Comparison of ENCODE assay signal across 19 cellular contexts in genomic region chr6:24425091-24425490, GRCh38.
"Had no signal": no experiment of that assay in that cellular context is flagged by ENCODE, and none has a peak within 500 bp of the region (broad histone marks: within the 10 kb centered on the region; RNA-seq: fewer than 3 reads in every experiment).

No MANE protein-coding gene starts in this region.

- DNase-seq: IMR-90, Karpas-422, KG1, MM.1S, NCI-H1092 treated with DMSO at 0.1 percent for 48 hours, NCI-H1436, NCI-H187, NCI-H2029, NCI-H2081 treated with DMSO at 0.1 percent for 48 hours, NCI-H2171, NCI-H226, NCI-H446, NCI-H510A, NCI-H524 treated with DMSO at 0.1 percent for 48 hours, NCI-H69, NCI-H774, SHP77 had no signal

- ATAC-seq: Panc1 had no signal

- H3K27ac ChIP-seq: RWPE1 had no signal
